Comparison of ENCODE assay signal across 17 cellular contexts in genomic region chr18:13485182-13485581, GRCh38.
A peak's percentile ranks its signal among the peaks of the same experiment; 100 is the strongest.
DNase-seq lines count a peak whose midpoint lies in the region; FAIRE-seq and TF ChIP-seq lines count a peak whose summit lies in the region.
"Had no signal": no experiment of that assay in that cellular context is flagged by ENCODE, and none has a peak within 500 bp of the region (broad histone marks: within the 10 kb centered on the region; RNA-seq: fewer than 3 reads in every experiment).

No MANE protein-coding gene starts in this region.

- TF ChIP-seq CTCF in H1 (IDR thresholded peaks at IDR 0.05; ENCODE audit: control extremely low read depth in 1 of 3, insufficient read depth in 1 of 3, low read depth in 1 of 3, low read length in 3 of 3), result no peak

- no peak overlapping the region for H3K9ac ChIP-seq in H1 (replicated peaks in 1 of 4; ENCODE audit: extremely low read depth in 1 of 4, low read depth in 3 of 4, low read length in 3 of 4)

- peak overlapping the region; percentile 22 for H3K27ac Mint-ChIP-seq in activated CD4-positive, alpha-beta T cell treated with anti-CD3 and anti-CD28 coated beads, Interleukin-2, amount 10 ng/mL, durations not matched to agents 7 days and 5 days
- H3K27ac Mint-ChIP-seq: GM23338 had no signal

- no peak overlapping the region for H3K23ac ChIP-seq in H1 (ENCODE audit: insufficient read length)

- H2BK5ac ChIP-seq in H1 (ENCODE audit: low read depth, low read length), result no peak overlapping the region

- no peaks in the 10 kb centered on the region for H3K9me3 ChIP-seq in H1 (ENCODE audit: insufficient read depth in 2 of 2, low read depth in 1 of 2, low read length in 1 of 2)
- H3K9me3 ChIP-seq: HAP-1 had no signal

- DNase-seq in activated CD4-positive, alpha-beta T cell treated with anti-CD3 and anti-CD28 coated beads, Interleukin-2, amount 10 ng/mL, durations not matched to agents 7 days and 5 days, result no peak
- DNase-seq in activated CD4-positive, alpha-beta T cell treated with anti-CD3 and anti-CD28 coated beads for 4 hours, result no peak
- DNase-seq in CMK (ENCODE audit: low read depth) (peak; percentile 5), H1 (ENCODE audit: low read depth in 1 of 2, low spot score in 2 of 2) (no peak), DMS 273 (lab: John Stamatoyannopoulos, UW; ENCODE audit: unreplicated experiment) (no peak), SHP77 treated with DMSO at 0.1 percent for 48 hours (lab: John Stamatoyannopoulos, UW) (no peak)
- DNase-seq in stimulated activated CD4-positive, alpha-beta T cell treated with anti-CD3 and anti-CD28 coated beads, Interleukin-4, amount 100 ng/mL, for 24 hours, result no peak
- DNase-seq: CD4-positive, alpha-beta memory T cell; DMS 273 treated with DMSO at 0.1 percent for 48 hours; DMS79; EL had no signal

- H3K27ac ChIP-seq in H1 (ENCODE audit: low read depth, low read length), result no peak overlapping the region
- H3K27ac ChIP-seq: 22Rv1 had no signal

- no peak overlapping the region for H3K4me3 Mint-ChIP-seq in activated CD4-positive, alpha-beta T cell treated with anti-CD3 and anti-CD28 coated beads, Interleukin-2, amount 10 ng/mL, durations not matched to agents 7 days and 5 days
- H3K4me3 Mint-ChIP-seq: CD4-positive, alpha-beta memory T cell; GM23338 had no signal

- peaks cover 40% of the 10 kb centered on the region for H3K4me1 Mint-ChIP-seq in activated CD4-positive, alpha-beta T cell treated with anti-CD3 and anti-CD28 coated beads, Interleukin-2, amount 10 ng/mL, durations not matched to agents 7 days and 5 days

- POLR2A ChIA-PET in activated CD4-positive, alpha-beta T cell treated with anti-CD3 and anti-CD28 coated beads, Interleukin-2, amount 10 ng/mL, durations not matched to agents 7 days and 5 days (lab: Charles Lee), result no interaction called here
- POLR2A ChIA-PET in H1 (lab: Charles Lee; ENCODE audit: partially characterized antibody), result no interaction called here

- H4K8ac ChIP-seq in H1 (ENCODE audit: extremely low read depth, insufficient read depth, low read length), result no peak overlapping the region

- H3K36me3 Mint-ChIP-seq in activated CD4-positive, alpha-beta T cell treated with anti-CD3 and anti-CD28 coated beads, Interleukin-2, amount 10 ng/mL, durations not matched to agents 7 days and 5 days (ENCODE audit: low read depth), result peaks cover 18% of the 10 kb centered on the region

- peaks cover 0 to 8% (median 3%) of the 10 kb centered on the region in 4 experiments; a peak in 5 of 7 replicates for H3K4me1 ChIP-seq in H1 (replicated peaks in 1 of 4; ENCODE audit: control insufficient read depth in 3 of 4, insufficient read depth in 4 of 4, low read length in 3 of 4)
- H3K4me1 ChIP-seq: HAP-1 had no signal

- WGBS in H1 (ENCODE audit: extremely low coverage in 1 of 2, insufficient coverage in 1 of 2, insufficient read length in 1 of 2, insufficient replicate concordance in 2 of 2, low coverage in 1 of 2, low lambda C conversion rate in 2 of 2, missing lambda C conversion rate in 1 of 2), 2 experiments, result 79% methylated on average over 5 of the region's 6 CpGs; no CpG with 5 or more reads in 1 of the 2 experiments

- no peaks in the 10 kb centered on the region for H3K23me2 ChIP-seq in H1 (ENCODE audit: low read depth, low read length)

- no peak overlapping the region for H3K4me2 ChIP-seq in H1 (ENCODE audit: insufficient read depth in 1 of 2, low read depth in 2 of 2, low read length in 2 of 2)
- H3K4me2 ChIP-seq: GM23338 had no signal

- no peak overlapping the region for H3K4ac ChIP-seq in H1 (replicated peaks; ENCODE audit: insufficient read length, low read depth, low read length)

- no peak overlapping the region for H4K5ac ChIP-seq in H1 (ENCODE audit: insufficient read length, low read depth, low read length)

- H3K56ac ChIP-seq in H1 (replicated peaks; ENCODE audit: insufficient read length, low read depth, low read length), result no peak overlapping the region

- no peak for TF ChIP-seq EP300 in H1 (IDR thresholded peaks at IDR 0.05; ENCODE audit: borderline replicate concordance in 1 of 2, low read depth in 2 of 2, low read length in 2 of 2)

- no peaks in the 10 kb centered on the region for H3K79me2 ChIP-seq in H1 (ENCODE audit: control insufficient read depth in 1 of 2, insufficient read depth in 2 of 2, low read length in 2 of 2)

- H4K20me1 ChIP-seq in H1 (replicated peaks in 1 of 2; ENCODE audit: control insufficient read depth in 1 of 2, insufficient read depth in 2 of 2, low read length in 2 of 2), result peaks cover 0 to 1% of the 10 kb centered on the region in 2 experiments

- no peak overlapping the region; the same call in 1 of the 2 replicates for H2AK5ac ChIP-seq in H1 (ENCODE audit: low read depth, low read length)

- H2BK12ac ChIP-seq in H1 (ENCODE audit: low read depth, low read length), result no peak overlapping the region

- FAIRE-seq in H1 (lab: Jason Lieb, UNC), result no peak
- FAIRE-seq: G401.6, HepG2, HTR-8/SVneo had no signal

- no peak overlapping the region for H3K18ac ChIP-seq in H1 (ENCODE audit: extremely low read depth, low read length)

- CTCF ChIA-PET in activated CD4-positive, alpha-beta T cell treated with anti-CD3 and anti-CD28 coated beads, Interleukin-2, amount 10 ng/mL, durations not matched to agents 7 days and 5 days (lab: Charles Lee), result no interaction called here
- CTCF ChIA-PET in H1 (lab: Charles Lee; ENCODE audit: partially characterized antibody), result no interaction called here

- no peak for TF ChIP-seq POLR2A in H1 (IDR thresholded peaks at IDR 0.05; ENCODE audit: control extremely low read depth in 1 of 2, low read depth in 2 of 2, low read length in 2 of 2)

- H3K27me3 Mint-ChIP-seq in activated CD4-positive, alpha-beta T cell treated with anti-CD3 and anti-CD28 coated beads, Interleukin-2, amount 10 ng/mL, durations not matched to agents 7 days and 5 days, result no peaks in the 10 kb centered on the region
- H3K27me3 Mint-ChIP-seq: CD4-positive, alpha-beta memory T cell had no signal

- no peaks in the 10 kb centered on the region for H3K36me3 ChIP-seq in H1 (ENCODE audit: control insufficient read depth in 2 of 4, insufficient read depth in 4 of 4, low read length in 3 of 4)
- H3K36me3 ChIP-seq: HAP-1 had no signal

- H4K91ac ChIP-seq in H1 (replicated peaks; ENCODE audit: insufficient read length, low read length), result no peak overlapping the region

- H2BK15ac ChIP-seq in H1 (ENCODE audit: low read length), result peak overlapping the region; percentile 36; the same call in 1 of the 2 replicates

- no peaks in the 10 kb centered on the region for H3K27me3 ChIP-seq in H1 (replicated peaks in 1 of 4; ENCODE audit: control insufficient read depth in 3 of 4, extremely low read depth in 1 of 4, insufficient read depth in 3 of 4, low read length in 3 of 4)

- TF ChIP-seq RAD21 in H1 (IDR thresholded peaks at IDR 0.05 in 1 of 2, conservative IDR thresholded peaks at IDR 0.05 in 1 of 2; ENCODE audit: low read depth in 2 of 2, low read length in 2 of 2), result no peak

- no peak overlapping the region for H3K14ac ChIP-seq in H1 (ENCODE audit: insufficient read length)

- no peaks in the 10 kb centered on the region for H3K79me1 ChIP-seq in H1 (ENCODE audit: low read depth, low read length)

- no peak overlapping the region for H3K4me3 ChIP-seq in H1 (ENCODE audit: extremely low read depth in 1 of 4, insufficient read depth in 2 of 4, low read depth in 3 of 4, low read length in 4 of 4)
- H3K4me3 ChIP-seq: GM23338, HAP-1 had no signal

- no peak overlapping the region for H2AFZ ChIP-seq in H1 (ENCODE audit: low read length)
- H2AFZ ChIP-seq: GM23338 had no signal

- no peak overlapping the region for H2BK120ac ChIP-seq in H1 (replicated peaks; ENCODE audit: low read depth, low read length)

- H2BK20ac ChIP-seq in H1 (ENCODE audit: low read length), result no peak overlapping the region

- H3K9me3 Mint-ChIP-seq in activated CD4-positive, alpha-beta T cell treated with anti-CD3 and anti-CD28 coated beads, Interleukin-2, amount 10 ng/mL, durations not matched to agents 7 days and 5 days, result no peaks in the 10 kb centered on the region
- H3K9me3 Mint-ChIP-seq: CD4-positive, alpha-beta memory T cell had no signal

TF ChIP-seq in H1, 55 proteins besides CTCF, POLR2A, EP300 and RAD21:
- TF ChIP-seq EGR1 (IDR thresholded peaks at IDR 0.05; ENCODE audit: borderline replicate concordance, low read depth, low read length), result no peak
- TF ChIP-seq JUND (IDR thresholded peaks at IDR 0.05; ENCODE audit: low read length), result no peak
- no peak for TF ChIP-seq SIRT6 (IDR thresholded peaks at IDR 0.05; ENCODE audit: low read length)
- TF ChIP-seq CHD1 (IDR thresholded peaks at IDR 0.05; ENCODE audit: low read depth, low read length), result no peak
